In the genomic region with DNA sequence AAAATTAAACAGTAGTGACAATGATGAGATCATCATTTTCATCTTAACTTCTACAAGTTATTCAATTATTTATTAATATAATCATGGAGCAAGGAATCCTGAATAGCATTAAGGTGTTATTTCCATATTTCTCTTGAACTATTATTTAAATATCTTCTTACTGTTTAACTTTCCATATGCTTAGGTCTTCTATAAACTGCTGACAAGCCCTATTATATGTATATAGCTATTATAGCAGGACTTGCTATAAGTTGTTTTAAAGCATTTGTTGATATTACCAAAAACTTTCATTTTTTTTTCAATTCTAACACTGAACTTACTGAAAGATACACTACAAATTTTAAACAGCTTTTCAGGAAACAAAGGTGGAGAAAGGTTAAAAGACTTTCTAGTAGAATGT, we compare ENCODE assay signal across 1 cellular context.
TF ChIP-seq lines count a peak whose summit lies in the region.

No MANE protein-coding gene starts in this region.

TF ChIP-seq in HEK293, 187 proteins besides CTCF, POLR2A, EP300 and RAD21 (continued from another document):
- TF ChIP-seq ATF2 (tag by site-specific recombination; IDR thresholded peaks at IDR 0.05; ENCODE audit: low read depth) (peak; percentile 42; the same call in 1 of the 2 replicates), FEZF1 (tag by site-specific recombination; IDR thresholded peaks at IDR 0.05) (no peak)
